ENCODE assay signal across 12 cellular contexts in the genomic region with DNA sequence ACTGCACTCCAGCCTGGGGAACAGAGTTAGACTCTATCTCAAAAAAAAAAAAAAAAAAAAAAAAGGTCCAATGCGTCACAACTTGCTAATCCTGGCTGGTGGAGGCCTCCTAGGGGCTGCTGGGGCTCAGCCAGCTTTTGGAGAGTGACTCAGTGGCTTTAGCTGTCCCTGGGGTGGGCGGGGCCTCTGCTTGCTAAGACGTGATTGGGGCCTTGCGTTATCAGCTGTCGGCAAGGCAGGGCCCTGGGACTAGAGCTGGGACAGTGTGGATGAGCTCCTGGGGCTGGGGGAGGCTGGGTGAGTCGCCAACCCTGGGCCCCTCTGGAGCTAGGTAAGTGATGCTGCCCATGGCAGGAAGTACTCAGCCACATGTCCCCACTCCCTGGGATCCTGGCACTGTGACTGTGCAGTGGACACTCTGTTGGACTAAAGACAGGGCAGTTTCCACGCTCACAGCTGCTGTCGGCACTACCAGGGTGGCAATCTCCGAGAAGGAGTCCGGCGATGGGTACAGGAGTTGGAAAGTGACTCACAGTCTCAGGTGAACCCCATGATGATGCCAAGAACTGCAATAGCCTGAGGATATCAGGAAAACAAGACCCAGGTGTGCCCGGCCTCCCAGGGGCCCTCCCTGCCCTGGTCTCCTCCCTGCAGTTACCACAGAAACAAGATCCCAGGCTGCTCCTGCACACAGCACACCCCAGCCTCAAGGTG. TPM values are rescaled to one million over a fixed set of nuclear protein-coding genes. Genes with fewer than 3 reads are reported as not detected.
DNase-seq lines count a peak whose midpoint lies in the region; ATAC-seq, FAIRE-seq and TF ChIP-seq lines count a peak whose summit lies in the region.
"Had no signal": no experiment of that assay in that cellular context is flagged by ENCODE, and none has a peak within 500 bp of the region (broad histone marks: within the 10 kb centered on the region; RNA-seq: fewer than 3 reads in every experiment).

No MANE protein-coding gene starts in this region.

- H3K36me3 ChIP-seq in adipocyte (ENCODE audit: control insufficient read depth, insufficient read depth, low read length, severe bottlenecking) (no peaks in the 10 kb centered on the region), keratinocyte (ENCODE audit: control insufficient read depth in 2 of 2, extremely low read depth in 1 of 2, insufficient read depth in 2 of 2, low read length in 2 of 2) (no peaks in the 10 kb centered on the region)
- H3K36me3 ChIP-seq: WERI-Rb-1 had no signal

- FAIRE-seq in keratinocyte (lab: Jason Lieb, UNC): peak; percentile 92

- peak overlapping the region; percentile 80 for H2AFZ ChIP-seq in keratinocyte (ENCODE audit: control insufficient read depth, low read length)

- H3K4me2 ChIP-seq in keratinocyte (ENCODE audit: control insufficient read depth, extremely low read depth, insufficient read depth, low read depth, low read length): peak overlapping the region; percentile 84

- peaks cover 4% of the 10 kb centered on the region for H3K9me1 ChIP-seq in keratinocyte (ENCODE audit: control insufficient read depth, extremely low read depth, insufficient read depth, low read length)

- H3K27ac ChIP-seq in keratinocyte (ENCODE audit: control insufficient read depth, insufficient read depth, low read length): peak overlapping the region; percentile 87
- H3K27ac ChIP-seq: dorsolateral prefrontal cortex, WERI-Rb-1 had no signal

- H3K4me3 ChIP-seq in AG09309 (ENCODE audit: control insufficient read depth, low read depth, low read length): no peak overlapping the region
- no peak overlapping the region for H3K4me3 ChIP-seq in adipocyte (ENCODE audit: low read length)
- H3K4me3 ChIP-seq in keratinocyte (ENCODE audit: control insufficient read depth in 2 of 3, extremely low read depth in 1 of 3, insufficient read depth in 2 of 3, low read depth in 1 of 3, low read length in 3 of 3): peak overlapping the region; percentile 13 to 50 (median 23)
- H3K4me3 ChIP-seq: dorsolateral prefrontal cortex had no signal

- H3K27me3 ChIP-seq in adipocyte (replicated peaks; ENCODE audit: control insufficient read depth, insufficient read depth, low read length) (peaks cover 8% of the 10 kb centered on the region), keratinocyte (ENCODE audit: control insufficient read depth, extremely low read depth, insufficient read depth, low read length) (no peaks in the 10 kb centered on the region)
- H3K27me3 ChIP-seq: dorsolateral prefrontal cortex had no signal

- H3K9me3 ChIP-seq in adipocyte (ENCODE audit: control insufficient read depth, low read length): peaks cover 17% of the 10 kb centered on the region
- H3K9me3 ChIP-seq in keratinocyte (ENCODE audit: control insufficient read depth, low read depth, low read length): peaks cover 2% of the 10 kb centered on the region

- H3K4me1 ChIP-seq in adipocyte (ENCODE audit: control insufficient read depth, insufficient read depth, low read length) (peaks cover 3% of the 10 kb centered on the region), keratinocyte (ENCODE audit: control insufficient read depth, extremely low read depth, insufficient read depth, low read length) (peaks cover 9% of the 10 kb centered on the region)

- dilution Hi-C loops in keratinocyte (cut with MboI; ENCODE audit: extremely low pct_ligation_motif_present, low sequenced_read_pairs): no loop called here

- H3K79me2 ChIP-seq in keratinocyte (ENCODE audit: control insufficient read depth, insufficient read depth, low read length): no peaks in the 10 kb centered on the region

- TF ChIP-seq CTCF in AG09309 (IDR thresholded peaks at IDR 0.05; ENCODE audit: control insufficient read depth, insufficient read depth, low read depth, low read length, missing control alignments): no peak
- no peak for TF ChIP-seq CTCF in keratinocyte (optimal IDR thresholded peaks at IDR 0.05 in 1 of 3, IDR thresholded peaks at IDR 0.05 in 1 of 3, conservative IDR thresholded peaks at IDR 0.05 in 1 of 3; ENCODE audit: extremely low read depth in 1 of 3, insufficient read depth in 2 of 3, low read length in 3 of 3)

- H3K9ac ChIP-seq in adipocyte (ENCODE audit: low read length) (no peak overlapping the region), keratinocyte (ENCODE audit: control insufficient read depth, extremely low read depth, insufficient read depth, low read length) (peak overlapping the region; percentile 77)

- H4K20me1 ChIP-seq in keratinocyte (ENCODE audit: control insufficient read depth, extremely low read depth, insufficient read depth, low read length): no peaks in the 10 kb centered on the region

- DNase-seq in AG09309 (ENCODE audit: low read depth) (peak; percentile 31), HK-2 (ENCODE audit: unreplicated experiment) (peak; percentile 57), adipocyte (ENCODE audit: low read depth) (peak; percentile 52), keratinocyte (ENCODE audit: low read depth, low spot score) (peak; percentile 73), NCI-H1436 treated with DMSO at 0.1 percent for 48 hours (lab: John Stamatoyannopoulos, UW) (no peak), NCI-H510A treated with DMSO at 0.1 percent for 48 hours (lab: John Stamatoyannopoulos, UW) (no peak)
- DNase-seq: NCI-H1048; stimulated activated CD4-positive, alpha-beta T cell treated with anti-CD3 and anti-CD28 coated beads, Interleukin-2, amount 100 ng/mL, for 24 hours; WERI-Rb-1 had no signal

- no peak for ATAC-seq in HG03521 (IDR thresholded peaks at IDR 0.05; ENCODE audit: unreplicated experiment)
- ATAC-seq in HG02759 (IDR thresholded peaks at IDR 0.05; ENCODE audit: unreplicated experiment): no peak

RNA-seq across cellular contexts. Expression of gene F2RL3, which starts 32.2 kb away (rescaled TPM):
- 0.01 TPM in 1 of 3 replicates, not detected in the others for polyA plus RNA-seq in keratinocyte
- polyA plus RNA-seq in keratinocyte (2011; ENCODE audit: low read depth): not detected
- not detected in 2 replicates for polyA plus RNA-seq in keratinocyte (2011; cell fraction: cytosol; rRNA removed)
- polyA plus RNA-seq in keratinocyte (2011; cell fraction: nucleus; rRNA removed): not detected in 2 replicates
- 0.04 TPM in 1 of 2 replicates, not detected in the other for polyA plus RNA-seq in keratinocyte (2012; ENCODE audit: low replicate concordance)
- not detected in 3 replicates for polyA minus RNA-seq in keratinocyte
- not detected for polyA minus RNA-seq in keratinocyte (2011; cell fraction: cytosol; rRNA and poly(A)+ RNA removed)
- polyA minus RNA-seq in keratinocyte (2011; cell fraction: nucleus; rRNA and poly(A)+ RNA removed): not detected in 2 replicates

Comparison
In these comparisons a context has a peak if more than half of its experiments do, and no peak if none do; other contexts are left out.
1. DNase-seq: peak in AG09309 (single experiment), HK-2 (single experiment), adipocyte (single experiment) and keratinocyte (single experiment); none in NCI-H1436 treated with DMSO at 0.1 percent for 48 hours (single experiment) and NCI-H510A treated with DMSO at 0.1 percent for 48 hours (single experiment).
2. H3K4me3 ChIP-seq: peak in keratinocyte (3 of 3); none in AG09309 (single experiment) and adipocyte (single experiment).